ENCODE assay signal across 8 cellular contexts in genomic region chr12:91551242-91551641, GRCh38.
"Had no signal": no experiment of that assay in that cellular context is flagged by ENCODE, and none has a peak within 500 bp of the region (broad histone marks: within the 10 kb centered on the region; RNA-seq: fewer than 3 reads in every experiment).

No MANE protein-coding gene starts in this region.

- ATAC-seq: GM12878 had no signal

- DNase-seq: GDM1, GF-D8 had no signal

- FAIRE-seq: G401.6, GM12878, GM12891, GM12892, GM18507, GM19239 had no signal

- H3K4me3 ChIP-seq: GM12878 had no signal
